ENCODE assay signal across 18 cellular contexts in the genomic region with DNA sequence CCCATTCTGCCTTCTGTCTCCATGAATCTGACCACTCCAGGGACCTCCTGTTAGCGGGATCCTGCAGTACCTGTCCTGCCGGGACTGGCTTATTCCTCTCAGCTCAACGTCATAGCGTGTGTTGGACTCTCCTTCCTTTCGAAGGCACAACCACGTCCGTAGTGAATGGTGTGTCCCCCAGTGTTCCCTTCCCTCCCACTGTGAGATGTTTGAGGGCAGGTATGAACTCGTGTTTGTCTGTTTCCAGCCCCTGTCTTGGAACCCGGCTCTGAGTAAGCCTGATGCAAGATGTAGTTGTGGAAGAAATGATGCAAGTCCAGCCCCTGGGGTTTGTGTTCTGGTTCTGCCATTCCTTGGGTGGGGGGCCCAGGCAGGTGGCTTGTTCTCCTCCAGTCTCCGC. TPM values are rescaled to one million over a fixed set of nuclear protein-coding genes. Genes with fewer than 3 reads are reported as not detected.
"Had no signal": no experiment of that assay in that cellular context is flagged by ENCODE, and none has a peak within 500 bp of the region (broad histone marks: within the 10 kb centered on the region; RNA-seq: fewer than 3 reads in every experiment).

No MANE protein-coding gene starts in this region.

- H3K4me3 ChIP-seq: esophagus squamous epithelium, gastroesophageal sphincter, left ventricle myocardium inferior, lower lobe of right lung, psoas muscle, uterus had no signal

- H3K36me3 ChIP-seq: esophagus squamous epithelium, gastroesophageal sphincter, left ventricle myocardium inferior, lower lobe of right lung, uterus had no signal

- H3K27ac ChIP-seq: esophagus squamous epithelium, gastroesophageal sphincter, left ventricle myocardium inferior, lower lobe of right lung, psoas muscle, uterus had no signal

- H3K9me3 ChIP-seq: lower lobe of right lung, uterus had no signal

- ATAC-seq: effector memory CD8-positive, alpha-beta T cell; gastroesophageal sphincter; left cardiac atrium; lower lobe of right lung; natural killer cell treated with Interleukin-12 subunit alpha and Interleukin-12 subunit beta and Interleukin-15 and Interleukin-18, amount 100 ng/mL, for 72 hours; psoas muscle; sciatic nerve had no signal

- DNase-seq: effector memory CD8-positive, alpha-beta T cell; esophagus squamous epithelium; foreskin fibroblast; immature natural killer cell; left cardiac atrium; left ventricle myocardium inferior; lower lobe of right lung; midbrain; psoas muscle; retina; stimulated activated naive CD4-positive, alpha-beta T cell treated with Interleukin-2 at 50 U/mL for 16 hours; uterus had no signal

- H3K27me3 ChIP-seq: esophagus squamous epithelium, uterus had no signal

- FAIRE-seq: colon, keratinocyte had no signal

- H3K4me1 ChIP-seq: gastroesophageal sphincter, left ventricle myocardium inferior, psoas muscle, uterus had no signal

RNA-seq across cellular contexts. Expression of a gene that starts 10.5 kb away (rescaled TPM):
- total RNA-seq: gastroesophageal sphincter; left ventricle myocardium inferior; natural killer cell treated with Interleukin-12 subunit alpha and Interleukin-12 subunit beta and Interleukin-15 and Interleukin-18, amount 100 ng/mL, for 72 hours; skeletal muscle tissue had no signal
- polyA plus RNA-seq: immature natural killer cell had no signal
